ENCODE assay signal across 9 cellular contexts in the genomic region with DNA sequence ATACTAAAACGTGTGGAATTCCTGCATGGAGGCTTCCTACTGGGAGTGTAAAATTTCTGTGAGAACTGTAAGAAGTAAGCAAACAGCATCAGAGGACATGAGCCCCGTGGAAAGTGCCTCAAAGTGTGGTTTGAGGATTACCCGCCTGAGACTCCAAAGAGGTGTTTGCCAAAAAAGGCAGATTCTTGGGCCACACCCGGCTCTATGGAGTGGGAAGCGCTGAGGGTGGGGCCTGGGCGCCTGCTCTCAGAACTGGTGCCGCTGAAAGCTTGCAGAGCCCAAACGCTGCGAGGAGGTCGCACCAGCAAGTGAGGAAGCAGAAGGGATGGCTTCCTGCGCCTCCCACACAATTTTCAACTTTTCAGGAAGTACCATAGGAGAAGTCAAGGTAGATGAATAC. TPM values are rescaled to one million over a fixed set of nuclear protein-coding genes. Genes with fewer than 3 reads are reported as not detected.
A peak's percentile ranks its signal among the peaks of the same experiment; 100 is the strongest.
DNase-seq lines count a peak whose midpoint lies in the region; ATAC-seq lines count a peak whose summit lies in the region.
"Had no signal": no experiment of that assay in that cellular context is flagged by ENCODE, and none has a peak within 500 bp of the region (broad histone marks: within the 10 kb centered on the region; RNA-seq: fewer than 3 reads in every experiment).

No MANE protein-coding gene starts in this region.

- H3K4me3 Mint-ChIP-seq in stimulated activated naive B cell treated with anti-CD40 and anti-IgM and Interleukin-4, amounts not matched to agents 10 μg/mL and 1 μg/mL and 100 μg/mL, for 72 hours: peak overlapping the region; percentile 57 to 62

- ATAC-seq in right cardiac atrium (peak; percentile 88 to 90), GM21786 (IDR thresholded peaks at IDR 0.05; ENCODE audit: unreplicated experiment) (no peak)
- no peak for ATAC-seq in stimulated activated naive B cell treated with anti-CD40 and anti-IgM and Interleukin-4, amounts not matched to agents 10 μg/mL and 1 μg/mL and 100 μg/mL, for 72 hours (replicated peaks)

- no peaks in the 10 kb centered on the region for H3K4me1 ChIP-seq in right cardiac atrium (ENCODE audit: control insufficient read depth, insufficient read depth, low read length)

- peak; percentile 33 for DNase-seq in DMS153 (lab: John Stamatoyannopoulos, UW)
- no peak for DNase-seq in DMS153 treated with DMSO at 0.1 percent for 48 hours (lab: John Stamatoyannopoulos, UW; ENCODE audit: unreplicated experiment)
- peak; percentile 41 to 46 for DNase-seq in activated T-cell treated with anti-CD3 and anti-CD28 coated beads, Interleukin-2, amount 50 U/mL, for 48 hours
- DNase-seq in right cardiac atrium: peak; percentile 83 to 91 (median 84)
- no peak for DNase-seq in stimulated activated naive B cell treated with anti-CD40 and anti-IgM and Interleukin-4, amounts not matched to agents 10 μg/mL and 1 μg/mL and 100 μg/mL, for 72 hours
- DNase-seq in NCI-H446 treated with DMSO at 0.1 percent for 48 hours (lab: John Stamatoyannopoulos, UW): no peak
- no peak for DNase-seq in T1000 (lab: John Stamatoyannopoulos, UW)

- peaks cover 35 to 49% of the 10 kb centered on the region in 2 donors for H3K4me1 Mint-ChIP-seq in stimulated activated naive B cell treated with anti-CD40 and anti-IgM and Interleukin-4, amounts not matched to agents 10 μg/mL and 1 μg/mL and 100 μg/mL, for 72 hours

- intact Hi-C loops in right cardiac atrium (cut with DNase I): loop anchor here (5.0 to 10.0 kb wide), 4 partner anchors 93 to 403 kb away; a partner anchor contains a TSS

- peaks cover 0 to 4% of the 10 kb centered on the region in 2 donors for H3K36me3 Mint-ChIP-seq in stimulated activated naive B cell treated with anti-CD40 and anti-IgM and Interleukin-4, amounts not matched to agents 10 μg/mL and 1 μg/mL and 100 μg/mL, for 72 hours

- H3K27me3 Mint-ChIP-seq in stimulated activated naive B cell treated with anti-CD40 and anti-IgM and Interleukin-4, amounts not matched to agents 10 μg/mL and 1 μg/mL and 100 μg/mL, for 72 hours: peaks cover 0 to 3% of the 10 kb centered on the region in 2 donors

- 33% methylated on average over 11 of the region's 11 CpGs for WGBS in right cardiac atrium

- H3K9me3 Mint-ChIP-seq in stimulated activated naive B cell treated with anti-CD40 and anti-IgM and Interleukin-4, amounts not matched to agents 10 μg/mL and 1 μg/mL and 100 μg/mL, for 72 hours: no peaks in the 10 kb centered on the region

- H3K4me3 ChIP-seq in right cardiac atrium (ENCODE audit: low read length): peak overlapping the region; percentile 35

- no peaks in the 10 kb centered on the region for H3K9me3 ChIP-seq in right cardiac atrium (ENCODE audit: control insufficient read depth, low read length)

- H3K27me3 ChIP-seq in right cardiac atrium (ENCODE audit: control insufficient read depth, insufficient read depth): no peaks in the 10 kb centered on the region

- peak overlapping the region; percentile 88 for H3K27ac Mint-ChIP-seq in stimulated activated naive B cell treated with anti-CD40 and anti-IgM and Interleukin-4, amounts not matched to agents 10 μg/mL and 1 μg/mL and 100 μg/mL, for 72 hours

- H3K27ac ChIP-seq in right cardiac atrium (ENCODE audit: low read length): peak overlapping the region; percentile 98
- H3K27ac ChIP-seq: 22Rv1 had no signal

RNA-seq across cellular contexts. Expression of a gene that starts 43.0 kb away (rescaled TPM):
- total RNA-seq in right cardiac atrium: 10 to 100 TPM; 17.2 to 25.8 (median 20.3) TPM
- 15.4 TPM for polyA plus RNA-seq in right cardiac atrium

Comparison
In these comparisons a context has a peak if more than half of its experiments do, and no peak if none do; other contexts are left out.
1. DNase-seq: peak in DMS153 (single experiment), activated T-cell treated with anti-CD3 and anti-CD28 coated beads, Interleukin-2, amount 50 U/mL, for 48 hours (2 of 2) and right cardiac atrium (3 of 3); none in DMS153 treated with DMSO at 0.1 percent for 48 hours (single experiment), stimulated activated naive B cell treated with anti-CD40 and anti-IgM and Interleukin-4, amounts not matched to agents 10 μg/mL and 1 μg/mL and 100 μg/mL, for 72 hours (single experiment), NCI-H446 treated with DMSO at 0.1 percent for 48 hours (single experiment) and T1000 (single experiment).
2. ATAC-seq: peak in right cardiac atrium (2 of 2); none in stimulated activated naive B cell treated with anti-CD40 and anti-IgM and Interleukin-4, amounts not matched to agents 10 μg/mL and 1 μg/mL and 100 μg/mL, for 72 hours (0 of 2) and GM21786 (single experiment).